ENCODE assay signal across 1 cellular context in genomic region chr1:1619917-1620361, GRCh38.
TF ChIP-seq lines count a peak whose summit lies in the region.

No MANE protein-coding gene starts in this region.

TF ChIP-seq in GM23338, 12 proteins besides CTCF, POLR2A, EP300 and RAD21 (continued from another document):
- no peak for TF ChIP-seq ZNF331 (CRISPR knock-in tag; IDR thresholded peaks at IDR 0.05; ENCODE audit: low read depth)
- TF ChIP-seq CREB1 (CRISPR knock-in tag; IDR thresholded peaks at IDR 0.05; ENCODE audit: low read depth) = no peak
- TF ChIP-seq EZH2 (IDR thresholded peaks at IDR 0.05; ENCODE audit: low read depth, unreplicated experiment) = no peak
- TF ChIP-seq ZNF114 (CRISPR knock-in tag; IDR thresholded peaks at IDR 0.05) = no peak
- no peak for TF ChIP-seq ETS1 (IDR thresholded peaks at IDR 0.05)
- TF ChIP-seq JUNB (IDR thresholded peaks at IDR 0.05; ENCODE audit: unreplicated experiment) = no peak
TF ChIP-seq in GM23338: peak in this region for 0.
